10 cellular contexts compared by ENCODE assay signal in genomic region chr15:99014066-99014802, GRCh38. TPM values are rescaled to one million over a fixed set of nuclear protein-coding genes. Genes with fewer than 3 reads are reported as not detected.
DNase-seq lines count a peak whose midpoint lies in the region; ATAC-seq, FAIRE-seq and TF ChIP-seq lines count a peak whose summit lies in the region.
"Not testable (repeated sequence)": the region's sequence is repeated elsewhere in the genome, so short reads cannot be mapped to it uniquely, and the experiment has no call there.
"Had no signal": no experiment of that assay in that cellular context is flagged by ENCODE, and none has a peak within 500 bp of the region (broad histone marks: within the 10 kb centered on the region; RNA-seq: fewer than 3 reads in every experiment).

No MANE protein-coding gene starts in this region.

- peaks cover 7 to 36% of the 10 kb centered on the region in 2 donors for H3K27me3 Mint-ChIP-seq in CD8-positive, alpha-beta memory T cell
- H3K27me3 Mint-ChIP-seq in activated naive CD8-positive, alpha-beta T cell treated with anti-CD3 and anti-CD28 coated beads, Interleukin-2, amount 10 ng/mL, durations not matched to agents 7 days and 5 days = peaks cover 41% of the 10 kb centered on the region
- peaks cover 30% of the 10 kb centered on the region for H3K27me3 Mint-ChIP-seq in type B pancreatic cell

- peak overlapping the region in 1 of 8 donors; percentile 52 for H3K27ac Mint-ChIP-seq in CD8-positive, alpha-beta memory T cell
- not testable (repeated sequence) for H3K27ac Mint-ChIP-seq in activated naive CD8-positive, alpha-beta T cell treated with anti-CD3 and anti-CD28 coated beads, Interleukin-2, amount 10 ng/mL, durations not matched to agents 7 days and 5 days
- H3K27ac Mint-ChIP-seq in type B pancreatic cell = peak overlapping the region; percentile 24

- ATAC-seq in activated naive CD8-positive, alpha-beta T cell treated with anti-CD3 and anti-CD28 coated beads, Interleukin-2, amount 10 ng/mL, durations not matched to agents 7 days and 5 days (ENCODE audit: low read depth) = not testable (repeated sequence)
- peak in 3 of 4 donors; percentile 6 to 40 (median 34) for ATAC-seq in pancreas

- WGBS in pancreas, 2 donors = 11 to 22% methylated on average over 26 to 27 of the region's 36 CpGs

- H3K27me3 ChIP-seq in CD8-positive, alpha-beta memory T cell (ENCODE audit: insufficient read depth, low read length, poor library complexity, severe bottlenecking); pancreas: not testable (repeated sequence)

- POLR2A ChIA-PET in CD8-positive, alpha-beta memory T cell (lab: Charles Lee); activated naive CD8-positive, alpha-beta T cell treated with anti-CD3 and anti-CD28 coated beads, Interleukin-2, amount 10 ng/mL, durations not matched to agents 7 days and 5 days (lab: Charles Lee): not testable (repeated sequence)

- not testable (repeated sequence) for H3K36me3 Mint-ChIP-seq in CD8-positive, alpha-beta memory T cell; activated naive CD8-positive, alpha-beta T cell treated with anti-CD3 and anti-CD28 coated beads, Interleukin-2, amount 10 ng/mL, durations not matched to agents 7 days and 5 days; type B pancreatic cell

- not testable (repeated sequence) for H3K4me1 Mint-ChIP-seq in CD8-positive, alpha-beta memory T cell; activated naive CD8-positive, alpha-beta T cell treated with anti-CD3 and anti-CD28 coated beads, Interleukin-2, amount 10 ng/mL, durations not matched to agents 7 days and 5 days
- H3K4me1 Mint-ChIP-seq in type B pancreatic cell (ENCODE audit: unreplicated experiment) = peaks cover 28% of the 10 kb centered on the region

- H3K4me3 ChIP-seq in CD8-positive, alpha-beta memory T cell (ENCODE audit: low read length); kidney (ENCODE audit: low read length in 2 of 2): not testable (repeated sequence)
- H3K4me3 ChIP-seq in pancreas = peak overlapping the region in 2 of 4 donors; percentile 63 to 68

- H3K4me1 ChIP-seq in CD8-positive, alpha-beta memory T cell (ENCODE audit: insufficient read depth, low read length); kidney (ENCODE audit: control insufficient read depth in 1 of 2, insufficient read depth in 1 of 2, low read depth in 1 of 2, low read length in 2 of 2); pancreas: not testable (repeated sequence)

- H3K9me3 Mint-ChIP-seq in CD8-positive, alpha-beta memory T cell; activated naive CD8-positive, alpha-beta T cell treated with anti-CD3 and anti-CD28 coated beads, Interleukin-2, amount 10 ng/mL, durations not matched to agents 7 days and 5 days; type B pancreatic cell: not testable (repeated sequence)

- H3K36me3 ChIP-seq in CD8-positive, alpha-beta memory T cell (ENCODE audit: insufficient read depth, low read length); kidney (ENCODE audit: control insufficient read depth in 1 of 2, insufficient read depth in 2 of 2, low read length in 2 of 2); pancreas: not testable (repeated sequence)

- CTCF ChIA-PET in CD8-positive, alpha-beta memory T cell (lab: Charles Lee) = not testable (repeated sequence)

- DNase-seq in CD8-positive, alpha-beta memory T cell; HTR-8/SVneo (ENCODE audit: insufficient read length, low spot score); epithelial cell of prostate (ENCODE audit: low read depth, low spot score); type B pancreatic cell (ENCODE audit: extremely low spot score, unreplicated experiment): not testable (repeated sequence)
- DNase-seq in SW480 (ENCODE audit: low spot score) (peak; percentile 9), kidney (peak; percentile 83), pancreas (peak in 3 of 6 donors; percentile 65 to 73 (median 70))
- peak; percentile 32 for DNase-seq in activated naive CD8-positive, alpha-beta T cell treated with anti-CD3 and anti-CD28 coated beads, Interleukin-2, amount 10 ng/mL, durations not matched to agents 7 days and 5 days

- not testable (repeated sequence) for H3K9ac ChIP-seq in kidney (ENCODE audit: low read length in 2 of 2)

- intact Hi-C loops in kidney (cut with DNase I); pancreas (cut with DNase I): not testable (repeated sequence)

- FAIRE-seq in HTR-8/SVneo (lab: Jason Lieb, UNC) = peak; percentile 86
- FAIRE-seq in kidney (lab: Jason Lieb, UNC); pancreas (lab: Jason Lieb, UNC): not testable (repeated sequence)

- TF ChIP-seq CTCF in kidney (IDR thresholded peaks at IDR 0.05; ENCODE audit: borderline replicate concordance, extremely low read depth, insufficient read depth); pancreas (IDR thresholded peaks at IDR 0.05); type B pancreatic cell (conservative IDR thresholded peaks at IDR 0.05): not testable (repeated sequence)

- H3K4me3 Mint-ChIP-seq in CD8-positive, alpha-beta memory T cell = peak overlapping the region in 6 of 7 donors; percentile 2 to 50 (median 45)
- H3K4me3 Mint-ChIP-seq in activated naive CD8-positive, alpha-beta T cell treated with anti-CD3 and anti-CD28 coated beads, Interleukin-2, amount 10 ng/mL, durations not matched to agents 7 days and 5 days = peak overlapping the region; percentile 65
- peak overlapping the region; percentile 81 for H3K4me3 Mint-ChIP-seq in type B pancreatic cell

- H3K9me3 ChIP-seq in CD8-positive, alpha-beta memory T cell (ENCODE audit: low read length); kidney (ENCODE audit: control insufficient read depth in 1 of 2, low read length in 2 of 2); pancreas: not testable (repeated sequence)

- not testable (repeated sequence) for H3K27ac ChIP-seq in CD8-positive, alpha-beta memory T cell (ENCODE audit: low read depth, low read length); kidney (ENCODE audit: low read depth in 2 of 2, low read length in 2 of 2)
- peak overlapping the region; percentile 15 for H3K27ac ChIP-seq in epithelial cell of prostate
- peak overlapping the region; percentile 33 to 94 (median 85) for H3K27ac ChIP-seq in pancreas

RNA-seq across cellular contexts. Expression of gene PGPEP1L, which starts 6.6 kb away (rescaled TPM):
- not detected for total RNA-seq in CD8-positive, alpha-beta memory T cell
- not detected for polyA plus RNA-seq in CD8-positive, alpha-beta memory T cell
- total RNA-seq in activated naive CD8-positive, alpha-beta T cell treated with anti-CD3 and anti-CD28 coated beads, Interleukin-2, amount 10 ng/mL, durations not matched to agents 7 days and 5 days = not detected
- 1.1 TPM for total RNA-seq in kidney
- 1.1 TPM for polyA plus RNA-seq in kidney (ENCODE audit: insufficient read depth, low read depth, low replicate concordance)
- under 1 TPM in 1 of 6 donors, not detected in 5; 0.12 TPM for total RNA-seq in pancreas
- under 1 TPM in 1 of 2 donors, not detected in 1; 0.19 TPM for polyA plus RNA-seq in pancreas
- total RNA-seq in type B pancreatic cell (ENCODE audit: low replicate concordance) = not detected in 2 replicates
- total RNA-seq: activated CD8-positive, alpha-beta memory T cell treated with anti-CD3 and anti-CD28 coated beads, Interleukin-2, amount 10 ng/mL, durations not matched to agents 7 days and 5 days; left lobe of liver had no signal
